ENCODE assay signal across 1 cellular context in the genomic region with DNA sequence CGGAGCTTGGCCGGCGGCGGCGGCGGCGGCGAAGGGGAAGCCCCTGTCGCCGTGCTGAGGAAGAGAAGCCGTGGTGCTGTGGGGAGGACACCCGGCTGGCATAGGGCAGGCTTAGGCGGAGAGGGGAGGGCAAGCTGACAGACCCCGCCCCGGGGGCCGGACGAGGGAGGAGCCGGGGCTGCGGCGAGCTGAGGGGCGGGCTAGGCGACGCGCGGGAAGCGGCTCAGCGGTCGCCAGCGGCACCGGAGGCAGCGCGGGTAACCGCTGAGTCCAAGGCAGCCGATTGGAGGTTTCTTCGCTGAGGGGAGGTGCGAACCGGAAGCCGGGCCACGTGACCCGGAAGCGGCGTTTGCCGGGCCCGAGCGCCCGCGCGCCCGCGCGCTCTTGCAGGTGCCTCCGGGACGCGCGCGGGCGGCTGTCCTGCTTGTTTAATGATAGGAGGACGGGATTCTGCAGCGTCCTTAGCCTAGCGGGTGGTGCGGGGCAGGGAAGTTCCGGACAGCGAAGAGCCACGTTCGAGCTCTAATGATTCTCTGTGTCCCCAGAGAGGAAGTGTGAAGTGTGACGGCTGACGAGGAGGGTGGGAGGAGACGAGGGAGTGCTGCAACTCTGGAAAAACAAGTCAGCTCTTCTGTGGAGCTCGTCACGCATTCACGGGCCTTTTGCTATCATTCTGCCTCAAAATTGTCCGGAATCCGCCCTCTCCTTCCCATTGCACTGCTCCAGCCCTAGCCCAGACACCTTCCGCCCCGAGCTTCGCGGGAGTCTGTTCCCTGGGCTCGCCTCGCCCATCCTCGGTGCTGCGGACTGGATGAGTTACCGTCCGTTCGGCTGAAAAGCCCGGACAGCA.
TF ChIP-seq lines count a peak whose summit lies in the region.

A gene (minus strand): TSS at position 102 of the 850 bp plus-strand sequence. CDS start 2,289 bp downstream, outside the sequence.

TF ChIP-seq in HEK293, 187 proteins besides CTCF, POLR2A, EP300 and RAD21 (continued from another document and continues in another):
- no peak for TF ChIP-seq GLI2 (tag by site-specific recombination; IDR thresholded peaks at IDR 0.05; ENCODE audit: borderline replicate concordance, low read depth)
- no peak for TF ChIP-seq ZNF670 (tag by site-specific recombination; IDR thresholded peaks at IDR 0.05; ENCODE audit: low read depth)
- no peak for TF ChIP-seq ZNF404 (tag by site-specific recombination; IDR thresholded peaks at IDR 0.05)
- TF ChIP-seq, protein P1, sequence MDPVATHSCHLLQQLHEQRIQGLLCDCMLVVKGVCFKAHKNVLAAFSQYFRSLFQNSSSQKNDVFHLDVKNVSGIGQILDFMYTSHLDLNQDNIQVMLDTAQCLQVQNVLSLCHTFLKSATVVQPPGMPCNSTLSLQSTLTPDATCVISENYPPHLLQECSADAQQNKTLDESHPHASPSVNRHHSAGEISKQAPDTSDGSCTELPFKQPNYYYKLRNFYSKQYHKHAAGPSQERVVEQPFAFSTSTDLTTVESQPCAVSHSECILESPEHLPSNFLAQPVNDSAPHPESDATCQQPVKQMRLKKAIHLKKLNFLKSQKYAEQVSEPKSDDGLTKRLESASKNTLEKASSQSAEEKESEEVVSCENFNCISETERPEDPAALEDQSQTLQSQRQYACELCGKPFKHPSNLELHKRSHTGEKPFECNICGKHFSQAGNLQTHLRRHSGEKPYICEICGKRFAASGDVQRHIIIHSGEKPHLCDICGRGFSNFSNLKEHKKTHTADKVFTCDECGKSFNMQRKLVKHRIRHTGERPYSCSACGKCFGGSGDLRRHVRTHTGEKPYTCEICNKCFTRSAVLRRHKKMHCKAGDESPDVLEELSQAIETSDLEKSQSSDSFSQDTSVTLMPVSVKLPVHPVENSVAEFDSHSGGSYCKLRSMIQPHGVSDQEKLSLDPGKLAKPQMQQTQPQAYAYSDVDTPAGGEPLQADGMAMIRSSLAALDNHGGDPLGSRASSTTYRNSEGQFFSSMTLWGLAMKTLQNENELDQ (tag by site-specific recombination; IDR thresholded peaks at IDR 0.05; ENCODE audit: low read depth), result no peak
- no peak for TF ChIP-seq ZNF654 (tag by site-specific recombination; IDR thresholded peaks at IDR 0.05; ENCODE audit: low read depth)
- TF ChIP-seq KLF8 (tag by site-specific recombination; IDR thresholded peaks at IDR 0.05), result peak; percentile 66
- TF ChIP-seq, protein P2, sequence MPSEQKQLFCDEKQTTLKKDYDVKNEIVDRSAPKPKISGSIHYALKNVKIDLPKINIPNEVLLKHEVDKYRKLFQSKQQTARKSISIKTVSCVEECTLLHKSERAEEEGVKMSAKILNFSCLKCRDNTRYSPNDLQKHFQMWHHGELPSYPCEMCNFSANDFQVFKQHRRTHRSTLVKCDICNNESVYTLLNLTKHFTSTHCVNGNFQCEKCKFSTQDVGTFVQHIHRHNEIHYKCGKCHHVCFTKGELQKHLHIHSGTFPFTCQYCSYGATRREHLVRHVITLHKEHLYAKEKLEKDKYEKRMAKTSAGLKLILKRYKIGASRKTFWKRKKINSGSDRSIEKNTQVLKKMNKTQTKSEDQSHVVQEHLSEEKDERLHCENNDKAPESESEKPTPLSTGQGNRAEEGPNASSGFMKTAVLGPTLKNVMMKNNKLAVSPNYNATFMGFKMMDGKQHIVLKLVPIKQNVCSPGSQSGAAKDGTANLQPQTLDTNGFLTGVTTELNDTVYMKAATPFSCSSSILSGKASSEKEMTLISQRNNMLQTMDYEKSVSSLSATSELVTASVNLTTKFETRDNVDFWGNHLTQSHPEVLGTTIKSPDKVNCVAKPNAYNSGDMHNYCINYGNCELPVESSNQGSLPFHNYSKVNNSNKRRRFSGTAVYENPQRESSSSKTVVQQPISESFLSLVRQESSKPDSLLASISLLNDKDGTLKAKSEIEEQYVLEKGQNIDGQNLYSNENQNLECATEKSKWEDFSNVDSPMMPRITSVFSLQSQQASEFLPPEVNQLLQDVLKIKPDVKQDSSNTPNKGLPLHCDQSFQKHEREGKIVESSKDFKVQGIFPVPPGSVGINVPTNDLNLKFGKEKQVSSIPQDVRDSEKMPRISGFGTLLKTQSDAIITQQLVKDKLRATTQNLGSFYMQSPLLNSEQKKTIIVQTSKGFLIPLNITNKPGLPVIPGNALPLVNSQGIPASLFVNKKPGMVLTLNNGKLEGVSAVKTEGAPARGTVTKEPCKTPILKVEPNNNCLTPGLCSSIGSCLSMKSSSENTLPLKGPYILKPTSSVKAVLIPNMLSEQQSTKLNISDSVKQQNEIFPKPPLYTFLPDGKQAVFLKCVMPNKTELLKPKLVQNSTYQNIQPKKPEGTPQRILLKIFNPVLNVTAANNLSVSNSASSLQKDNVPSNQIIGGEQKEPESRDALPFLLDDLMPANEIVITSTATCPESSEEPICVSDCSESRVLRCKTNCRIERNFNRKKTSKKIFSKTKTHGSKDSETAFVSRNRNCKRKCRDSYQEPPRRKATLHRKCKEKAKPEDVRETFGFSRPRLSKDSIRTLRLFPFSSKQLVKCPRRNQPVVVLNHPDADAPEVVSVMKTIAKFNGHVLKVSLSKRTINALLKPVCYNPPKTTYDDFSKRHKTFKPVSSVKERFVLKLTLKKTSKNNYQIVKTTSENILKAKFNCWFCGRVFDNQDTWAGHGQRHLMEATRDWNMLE (tag by site-specific recombination; conservative IDR thresholded peaks at IDR 0.05; ENCODE audit: low read depth), result peak; percentile 51; the same call in 1 of the 2 replicates
- TF ChIP-seq, protein P3, sequence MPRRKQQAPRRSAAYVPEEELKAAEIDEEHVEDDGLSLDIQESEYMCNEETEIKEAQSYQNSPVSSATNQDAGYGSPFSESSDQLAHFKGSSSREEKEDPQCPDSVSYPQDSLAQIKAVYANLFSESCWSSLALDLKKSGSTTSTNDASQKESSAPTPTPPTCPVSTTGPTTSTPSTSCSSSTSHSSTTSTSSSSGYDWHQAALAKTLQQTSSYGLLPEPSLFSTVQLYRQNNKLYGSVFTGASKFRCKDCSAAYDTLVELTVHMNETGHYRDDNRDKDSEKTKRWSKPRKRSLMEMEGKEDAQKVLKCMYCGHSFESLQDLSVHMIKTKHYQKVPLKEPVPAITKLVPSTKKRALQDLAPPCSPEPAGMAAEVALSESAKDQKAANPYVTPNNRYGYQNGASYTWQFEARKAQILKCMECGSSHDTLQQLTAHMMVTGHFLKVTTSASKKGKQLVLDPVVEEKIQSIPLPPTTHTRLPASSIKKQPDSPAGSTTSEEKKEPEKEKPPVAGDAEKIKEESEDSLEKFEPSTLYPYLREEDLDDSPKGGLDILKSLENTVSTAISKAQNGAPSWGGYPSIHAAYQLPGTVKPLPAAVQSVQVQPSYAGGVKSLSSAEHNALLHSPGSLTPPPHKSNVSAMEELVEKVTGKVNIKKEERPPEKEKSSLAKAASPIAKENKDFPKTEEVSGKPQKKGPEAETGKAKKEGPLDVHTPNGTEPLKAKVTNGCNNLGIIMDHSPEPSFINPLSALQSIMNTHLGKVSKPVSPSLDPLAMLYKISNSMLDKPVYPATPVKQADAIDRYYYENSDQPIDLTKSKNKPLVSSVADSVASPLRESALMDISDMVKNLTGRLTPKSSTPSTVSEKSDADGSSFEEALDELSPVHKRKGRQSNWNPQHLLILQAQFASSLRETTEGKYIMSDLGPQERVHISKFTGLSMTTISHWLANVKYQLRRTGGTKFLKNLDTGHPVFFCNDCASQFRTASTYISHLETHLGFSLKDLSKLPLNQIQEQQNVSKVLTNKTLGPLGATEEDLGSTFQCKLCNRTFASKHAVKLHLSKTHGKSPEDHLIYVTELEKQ (tag by site-specific recombination; IDR thresholded peaks at IDR 0.05; ENCODE audit: borderline replicate concordance), result 0 out of 2 replicates have a peak, but pooled peaks have one; percentile 44
- peak; percentile 52 for TF ChIP-seq ZFHX2 (tag by site-specific recombination; conservative IDR thresholded peaks at IDR 0.05)
- TF ChIP-seq ZIC2 (tag by site-specific recombination; IDR thresholded peaks at IDR 0.05), result peak; percentile 62; the same call in 1 of the 2 replicates
- TF ChIP-seq ZNF791 (tag by site-specific recombination; IDR thresholded peaks at IDR 0.05), result no peak
- TF ChIP-seq, protein P4, sequence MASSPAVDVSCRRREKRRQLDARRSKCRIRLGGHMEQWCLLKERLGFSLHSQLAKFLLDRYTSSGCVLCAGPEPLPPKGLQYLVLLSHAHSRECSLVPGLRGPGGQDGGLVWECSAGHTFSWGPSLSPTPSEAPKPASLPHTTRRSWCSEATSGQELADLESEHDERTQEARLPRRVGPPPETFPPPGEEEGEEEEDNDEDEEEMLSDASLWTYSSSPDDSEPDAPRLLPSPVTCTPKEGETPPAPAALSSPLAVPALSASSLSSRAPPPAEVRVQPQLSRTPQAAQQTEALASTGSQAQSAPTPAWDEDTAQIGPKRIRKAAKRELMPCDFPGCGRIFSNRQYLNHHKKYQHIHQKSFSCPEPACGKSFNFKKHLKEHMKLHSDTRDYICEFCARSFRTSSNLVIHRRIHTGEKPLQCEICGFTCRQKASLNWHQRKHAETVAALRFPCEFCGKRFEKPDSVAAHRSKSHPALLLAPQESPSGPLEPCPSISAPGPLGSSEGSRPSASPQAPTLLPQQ (tag by site-specific recombination; IDR thresholded peaks at IDR 0.05), result peak; percentile 75
- TF ChIP-seq ZNF239 (tag by site-specific recombination; IDR thresholded peaks at IDR 0.05), result no peak
- TF ChIP-seq ZNF433 (tag by site-specific recombination; IDR thresholded peaks at IDR 0.05; ENCODE audit: low read depth), result no peak
- peak; percentile 97 for TF ChIP-seq HOXC10 (CRISPR knock-in tag; IDR thresholded peaks at IDR 0.05)
- TF ChIP-seq, protein P5, sequence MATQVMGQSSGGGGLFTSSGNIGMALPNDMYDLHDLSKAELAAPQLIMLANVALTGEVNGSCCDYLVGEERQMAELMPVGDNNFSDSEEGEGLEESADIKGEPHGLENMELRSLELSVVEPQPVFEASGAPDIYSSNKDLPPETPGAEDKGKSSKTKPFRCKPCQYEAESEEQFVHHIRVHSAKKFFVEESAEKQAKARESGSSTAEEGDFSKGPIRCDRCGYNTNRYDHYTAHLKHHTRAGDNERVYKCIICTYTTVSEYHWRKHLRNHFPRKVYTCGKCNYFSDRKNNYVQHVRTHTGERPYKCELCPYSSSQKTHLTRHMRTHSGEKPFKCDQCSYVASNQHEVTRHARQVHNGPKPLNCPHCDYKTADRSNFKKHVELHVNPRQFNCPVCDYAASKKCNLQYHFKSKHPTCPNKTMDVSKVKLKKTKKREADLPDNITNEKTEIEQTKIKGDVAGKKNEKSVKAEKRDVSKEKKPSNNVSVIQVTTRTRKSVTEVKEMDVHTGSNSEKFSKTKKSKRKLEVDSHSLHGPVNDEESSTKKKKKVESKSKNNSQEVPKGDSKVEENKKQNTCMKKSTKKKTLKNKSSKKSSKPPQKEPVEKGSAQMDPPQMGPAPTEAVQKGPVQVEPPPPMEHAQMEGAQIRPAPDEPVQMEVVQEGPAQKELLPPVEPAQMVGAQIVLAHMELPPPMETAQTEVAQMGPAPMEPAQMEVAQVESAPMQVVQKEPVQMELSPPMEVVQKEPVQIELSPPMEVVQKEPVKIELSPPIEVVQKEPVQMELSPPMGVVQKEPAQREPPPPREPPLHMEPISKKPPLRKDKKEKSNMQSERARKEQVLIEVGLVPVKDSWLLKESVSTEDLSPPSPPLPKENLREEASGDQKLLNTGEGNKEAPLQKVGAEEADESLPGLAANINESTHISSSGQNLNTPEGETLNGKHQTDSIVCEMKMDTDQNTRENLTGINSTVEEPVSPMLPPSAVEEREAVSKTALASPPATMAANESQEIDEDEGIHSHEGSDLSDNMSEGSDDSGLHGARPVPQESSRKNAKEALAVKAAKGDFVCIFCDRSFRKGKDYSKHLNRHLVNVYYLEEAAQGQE (tag by site-specific recombination; IDR thresholded peaks at IDR 0.05), result peak; percentile 77
- TF ChIP-seq ZNF677 (tag by site-specific recombination; IDR thresholded peaks at IDR 0.05), result no peak
- no peak for TF ChIP-seq SCRT1 (tag by site-specific recombination; IDR thresholded peaks at IDR 0.05; ENCODE audit: borderline replicate concordance)
- no peak for TF ChIP-seq ZNF138 (tag by site-specific recombination; IDR thresholded peaks at IDR 0.05; ENCODE audit: borderline replicate concordance)
- TF ChIP-seq KLF9 (tag by site-specific recombination; IDR thresholded peaks at IDR 0.05; ENCODE audit: low read depth), result peak; percentile 37; the same call in 1 of the 2 replicates
- TF ChIP-seq, protein P6, sequence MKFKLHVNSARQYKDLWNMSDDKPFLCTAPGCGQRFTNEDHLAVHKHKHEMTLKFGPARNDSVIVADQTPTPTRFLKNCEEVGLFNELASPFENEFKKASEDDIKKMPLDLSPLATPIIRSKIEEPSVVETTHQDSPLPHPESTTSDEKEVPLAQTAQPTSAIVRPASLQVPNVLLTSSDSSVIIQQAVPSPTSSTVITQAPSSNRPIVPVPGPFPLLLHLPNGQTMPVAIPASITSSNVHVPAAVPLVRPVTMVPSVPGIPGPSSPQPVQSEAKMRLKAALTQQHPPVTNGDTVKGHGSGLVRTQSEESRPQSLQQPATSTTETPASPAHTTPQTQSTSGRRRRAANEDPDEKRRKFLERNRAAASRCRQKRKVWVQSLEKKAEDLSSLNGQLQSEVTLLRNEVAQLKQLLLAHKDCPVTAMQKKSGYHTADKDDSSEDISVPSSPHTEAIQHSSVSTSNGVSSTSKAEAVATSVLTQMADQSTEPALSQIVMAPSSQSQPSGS (tag by site-specific recombination; IDR thresholded peaks at IDR 0.05; ENCODE audit: low read depth), result no peak
- TF ChIP-seq REPIN1 (tag by site-specific recombination; IDR thresholded peaks at IDR 0.05; ENCODE audit: low read depth), result no peak
- TF ChIP-seq ZNF664 (tag by site-specific recombination; IDR thresholded peaks at IDR 0.05), result no peak
- TF ChIP-seq ZNF561 (tag by site-specific recombination; IDR thresholded peaks at IDR 0.05; ENCODE audit: borderline replicate concordance), result peak; percentile 83
- TF ChIP-seq ZNF211 (tag by site-specific recombination; IDR thresholded peaks at IDR 0.05; ENCODE audit: low read depth), result no peak
- no peak for TF ChIP-seq ZNF169 (tag by site-specific recombination; IDR thresholded peaks at IDR 0.05)
- TF ChIP-seq TCF7L2 (IDR thresholded peaks at IDR 0.05; ENCODE audit: borderline replicate concordance, low read depth, low read length), result no peak
- peak; percentile 91 for TF ChIP-seq ZBTB20 (tag by site-specific recombination; IDR thresholded peaks at IDR 0.05)
- peak; percentile 92 for TF ChIP-seq SP2 (tag by site-specific recombination; IDR thresholded peaks at IDR 0.05)
- TF ChIP-seq, protein P7, sequence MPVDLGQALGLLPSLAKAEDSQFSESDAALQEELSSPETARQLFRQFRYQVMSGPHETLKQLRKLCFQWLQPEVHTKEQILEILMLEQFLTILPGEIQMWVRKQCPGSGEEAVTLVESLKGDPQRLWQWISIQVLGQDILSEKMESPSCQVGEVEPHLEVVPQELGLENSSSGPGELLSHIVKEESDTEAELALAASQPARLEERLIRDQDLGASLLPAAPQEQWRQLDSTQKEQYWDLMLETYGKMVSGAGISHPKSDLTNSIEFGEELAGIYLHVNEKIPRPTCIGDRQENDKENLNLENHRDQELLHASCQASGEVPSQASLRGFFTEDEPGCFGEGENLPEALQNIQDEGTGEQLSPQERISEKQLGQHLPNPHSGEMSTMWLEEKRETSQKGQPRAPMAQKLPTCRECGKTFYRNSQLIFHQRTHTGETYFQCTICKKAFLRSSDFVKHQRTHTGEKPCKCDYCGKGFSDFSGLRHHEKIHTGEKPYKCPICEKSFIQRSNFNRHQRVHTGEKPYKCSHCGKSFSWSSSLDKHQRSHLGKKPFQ (tag by site-specific recombination; IDR thresholded peaks at IDR 0.05), result peak; percentile 98
- TF ChIP-seq, protein P8, sequence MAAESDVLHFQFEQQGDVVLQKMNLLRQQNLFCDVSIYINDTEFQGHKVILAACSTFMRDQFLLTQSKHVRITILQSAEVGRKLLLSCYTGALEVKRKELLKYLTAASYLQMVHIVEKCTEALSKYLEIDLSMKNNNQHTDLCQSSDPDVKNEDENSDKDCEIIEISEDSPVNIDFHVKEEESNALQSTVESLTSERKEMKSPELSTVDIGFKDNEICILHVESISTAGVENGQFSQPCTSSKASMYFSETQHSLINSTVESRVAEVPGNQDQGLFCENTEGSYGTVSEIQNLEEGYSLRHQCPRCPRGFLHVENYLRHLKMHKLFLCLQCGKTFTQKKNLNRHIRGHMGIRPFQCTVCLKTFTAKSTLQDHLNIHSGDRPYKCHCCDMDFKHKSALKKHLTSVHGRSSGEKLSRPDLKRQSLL (tag by site-specific recombination; IDR thresholded peaks at IDR 0.05), result no peak
- TF ChIP-seq OSR2 (tag by site-specific recombination; IDR thresholded peaks at IDR 0.05), result peak; percentile 61
